8 cellular contexts compared by ENCODE assay signal in genomic region chr3:139677341-139678155, GRCh38. TPM values are rescaled to one million over a fixed set of nuclear protein-coding genes. Genes with fewer than 3 reads are reported as not detected.
DNase-seq lines count a peak whose midpoint lies in the region; ATAC-seq and TF ChIP-seq lines count a peak whose summit lies in the region.

NMNAT3 (minus strand) TSS chr3:139677972; CDS start chr3:139627724, 50,248 bp downstream.

- ATAC-seq in GM19023 (IDR thresholded peaks at IDR 0.05; ENCODE audit: unreplicated experiment) (peak; percentile 98), HG03280 (IDR thresholded peaks at IDR 0.05; ENCODE audit: unreplicated experiment) (peak; percentile 99), mucosa of descending colon (peak; percentile 99)

- no peaks in the 10 kb centered on the region for H3K36me3 ChIP-seq in mucosa of descending colon (ENCODE audit: low read depth)

- peak within 1 kb of the TSS; percentile 58 for H3K4me3 ChIP-seq in mucosa of descending colon

- peaks cover 6% of the 10 kb centered on the region for H3K4me1 ChIP-seq in mucosa of descending colon (ENCODE audit: low read depth)

- intact Hi-C loops in mucosa of descending colon (cut with DNase I, micrococcal nuclease) = no loop called here

- no peaks in the 10 kb centered on the region for H3K9me3 ChIP-seq in mucosa of descending colon

- TF ChIP-seq CTCF in mucosa of descending colon (IDR thresholded peaks at IDR 0.05) = no peak

- DNase-seq in AG08395 (ENCODE audit: low spot score) (peak; percentile 70), NCI-H524 (lab: John Stamatoyannopoulos, UW) (peak; percentile 90 to 92), activated T-cell treated with anti-CD3 and anti-CD28 coated beads for 1 hour (ENCODE audit: low read depth) (peak; percentile 80), erythroblast (lab: John Stamatoyannopoulos, UW) (peak; percentile 92 to 94), mucosa of descending colon (peak; percentile 89 to 93 (median 93))
- DNase-seq in stimulated activated CD8-positive, alpha-beta memory T cell treated with anti-CD3 and anti-CD28 coated beads, Interleukin-2, amount 100 ng/mL, for 1 hour (ENCODE audit: low read depth in 2 of 2) = peak; percentile 54 to 66

- TF ChIP-seq POLR2A in erythroblast (IDR thresholded peaks at IDR 0.05; ENCODE audit: low read length) = peak; percentile 61

RNA-seq across cellular contexts. Expression of gene NMNAT3, which starts in this region (rescaled TPM):
- 10 to 100 TPM in 2 of 3 donors, 1 to 10 TPM in 1; 7.9 to 11.9 (median 10.7) TPM for total RNA-seq in mucosa of descending colon

Comparison
In these comparisons a context has a peak if more than half of its experiments do, and no peak if none do; other contexts are left out.
1. Peak in every context shown above with its lines: DNase-seq, ATAC-seq and H3K4me3 ChIP-seq.